Comparison of ENCODE assay signal across 9 cellular contexts in the genomic region with DNA sequence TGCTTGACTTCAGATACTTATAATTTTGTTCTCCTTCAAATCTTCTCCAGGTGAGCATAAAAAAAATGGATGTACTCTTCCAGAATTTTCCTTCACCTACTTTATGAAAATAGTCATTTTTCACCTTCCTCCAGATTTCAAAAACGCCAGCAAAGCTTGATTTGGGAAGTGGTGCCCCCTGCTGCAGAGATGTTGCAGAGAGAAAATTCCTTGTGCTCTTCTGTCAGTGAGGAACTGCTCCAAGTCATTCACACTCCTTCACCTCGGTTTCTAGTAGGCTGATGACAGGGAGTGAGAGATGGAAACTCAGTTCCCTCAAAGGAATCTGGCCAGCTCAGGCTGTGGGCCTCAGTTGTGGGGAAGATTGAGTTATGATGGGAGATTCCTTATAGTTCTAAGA. TPM values are rescaled to one million over a fixed set of nuclear protein-coding genes. Genes with fewer than 3 reads are reported as not detected.
DNase-seq lines count a peak whose midpoint lies in the region; ATAC-seq and TF ChIP-seq lines count a peak whose summit lies in the region.
"Had no signal": no experiment of that assay in that cellular context is flagged by ENCODE, and none has a peak within 500 bp of the region (broad histone marks: within the 10 kb centered on the region; RNA-seq: fewer than 3 reads in every experiment).

No MANE protein-coding gene starts in this region.

- no peaks in the 10 kb centered on the region for H3K4me1 Mint-ChIP-seq in chondrocyte (ENCODE audit: low read depth)
- H3K4me1 Mint-ChIP-seq in nephron, result no peaks in the 10 kb centered on the region

- TF ChIP-seq CTCF in LNCAP (IDR thresholded peaks at IDR 0.05) (peak; percentile 58), chondrocyte (IDR thresholded peaks at IDR 0.05) (peak; percentile 69), nephron (IDR thresholded peaks at IDR 0.05; ENCODE audit: unreplicated experiment in 3 of 3) (peak; percentile 36 to 52 (median 45)), tibial artery (IDR thresholded peaks at IDR 0.05) (no peak)

- intact Hi-C loops in left colon (cut with DNase I, micrococcal nuclease) (no loop called here), tibial artery (cut with DNase I; ENCODE audit: low total_unique reads) (no loop called here)

- no peak overlapping the region for H3K4me3 Mint-ChIP-seq in chondrocyte (ENCODE audit: unreplicated experiment)
- no peak overlapping the region for H3K4me3 Mint-ChIP-seq in nephron

- no peak overlapping the region for H3K4me3 ChIP-seq in tibial artery

- H3K27me3 ChIP-seq in tibial artery, result peaks cover 0 to 12% of the 10 kb centered on the region in 2 donors

- H3K27me3 Mint-ChIP-seq in chondrocyte (ENCODE audit: low read depth), result peaks cover 42% of the 10 kb centered on the region
- H3K27me3 Mint-ChIP-seq in nephron (ENCODE audit: low read depth), result peaks cover 20% of the 10 kb centered on the region

- H3K27ac Mint-ChIP-seq in chondrocyte (ENCODE audit: unreplicated experiment) (no peak overlapping the region), nephron (no peak overlapping the region)

- DNase-seq in EL (peak; percentile 2), chondrocyte (ENCODE audit: low spot score) (no peak), NCI-H1930 (lab: John Stamatoyannopoulos, UW) (no peak), NCI-H2081 treated with DMSO at 0.1 percent for 48 hours (lab: John Stamatoyannopoulos, UW) (no peak), left colon (no peak), tibial artery (no peak)

- no peaks in the 10 kb centered on the region for H3K9me3 ChIP-seq in tibial artery

- H3K27ac ChIP-seq in tibial artery, result no peak overlapping the region
- H3K27ac ChIP-seq: RWPE1 had no signal

- H3K36me3 Mint-ChIP-seq in chondrocyte (ENCODE audit: low read depth) (peaks cover 4% of the 10 kb centered on the region), nephron (ENCODE audit: low read depth) (no peaks in the 10 kb centered on the region)

- no peaks in the 10 kb centered on the region for H3K36me3 ChIP-seq in tibial artery

- no peak for ATAC-seq in left colon

- H3K4me1 ChIP-seq in tibial artery, result no peaks in the 10 kb centered on the region

- H3K9me3 Mint-ChIP-seq in chondrocyte (ENCODE audit: low read depth) (no peaks in the 10 kb centered on the region), nephron (no peaks in the 10 kb centered on the region)

RNA-seq across cellular contexts. Expression of a gene that starts 24.2 kb away (rescaled TPM):
- total RNA-seq in chondrocyte (not detected in 3 replicates), left colon (not detected)

Comparison
In these comparisons a context has a peak if more than half of its experiments do, and no peak if none do; other contexts are left out.
1. CTCF ChIP-seq: peak in LNCAP (single experiment), chondrocyte (single experiment) and nephron (3 of 3); none in tibial artery (0 of 2).